In the genomic region with DNA sequence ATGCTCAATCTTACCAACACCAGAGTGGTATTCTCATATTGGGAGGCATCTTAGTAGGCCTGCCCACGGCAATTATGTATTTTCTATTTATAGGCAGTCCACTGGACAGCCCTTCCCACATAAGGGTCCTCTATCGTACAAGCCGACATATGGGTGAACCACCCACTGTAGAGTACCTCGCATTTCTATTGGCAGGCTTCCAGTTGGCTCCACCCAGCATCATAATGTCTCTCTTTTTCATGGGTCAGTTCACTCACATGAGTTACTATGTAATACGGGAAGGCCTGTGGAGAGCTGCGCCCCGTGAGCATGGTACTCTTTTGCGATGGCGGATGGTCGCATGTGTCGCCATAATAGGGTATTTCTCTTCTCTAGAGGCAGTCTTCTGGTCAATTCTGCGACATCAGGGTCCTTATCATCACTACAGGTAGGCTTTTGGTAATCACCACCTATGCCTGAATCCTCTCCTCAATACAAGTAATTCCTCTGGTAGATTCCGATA, we compare ENCODE assay signal across 38 cellular contexts. TPM values are rescaled to one million over a fixed set of nuclear protein-coding genes. Genes with fewer than 3 reads are reported as not detected.
"Had no signal": no experiment of that assay in that cellular context is flagged by ENCODE, and none has a peak within 500 bp of the region (broad histone marks: within the 10 kb centered on the region; RNA-seq: fewer than 3 reads in every experiment).

No MANE protein-coding gene starts in this region.

- ATAC-seq: body of pancreas; heart right ventricle; sciatic nerve; stimulated activated effector memory CD8-positive, alpha-beta T cell treated with anti-CD3 and anti-CD28 coated beads, Interleukin-12 subunit alpha, Interleukin-12 subunit beta, amount 100 ng/mL, for 72 hours had no signal

- H3K36me3 ChIP-seq: adrenal gland, esophagus squamous epithelium, heart right ventricle, neutrophil, upper lobe of left lung, vagina had no signal

- H3K27ac ChIP-seq: adrenal gland, body of pancreas, epithelial cell of prostate, esophagus squamous epithelium, heart right ventricle, neutrophil, skin epidermis, upper lobe of left lung, vagina had no signal

- H3K9me3 ChIP-seq: adrenal gland, body of pancreas, esophagus squamous epithelium, neutrophil, upper lobe of left lung, vagina had no signal

- H3K27me3 ChIP-seq: body of pancreas, esophagus squamous epithelium, neutrophil, upper lobe of left lung, vagina had no signal

- DNase-seq: activated CD4-positive, alpha-beta memory T cell treated with anti-CD3 and anti-CD28 coated beads for 36 hours; activated CD4-positive, alpha-beta T cell treated with anti-CD3 and anti-CD28 coated beads, Interleukin-2, amount 10 ng/mL, durations not matched to agents 24 days and 14 days; activated CD4-positive, CD25-positive, alpha-beta regulatory T cell treated with anti-CD3 and anti-CD28 coated beads, Interleukin-2, amount 50 U/mL, for 72 hours; activated CD8-positive, alpha-beta memory T cell treated with anti-CD3 and anti-CD28 coated beads, Interleukin-2, amount 50 U/mL, for 4 hours; activated effector memory CD4-positive, alpha-beta T cell treated with anti-CD3 and anti-CD28 coated beads, Interleukin-2, amount 50 U/mL, for 16 hours; activated naive CD4-positive, alpha-beta T cell treated with anti-CD3 and anti-CD28 coated beads for 36 hours; activated naive CD8-positive, alpha-beta T cell treated with anti-CD3 and anti-CD28 coated beads for 36 hours; activated T-cell treated with anti-CD3 and anti-CD28 coated beads, Interleukin-2, amount 50 U/mL, for 1 hour; adrenal gland; aorta; body of pancreas; effector CD8-positive, alpha-beta T cell; esophagus squamous epithelium; foreskin melanocyte; heart right ventricle; naive B cell; nephron progenitor cell; stimulated activated CD4-positive, alpha-beta T cell treated with anti-CD3 and anti-CD28 coated beads, Interleukin-4, amount 100 ng/mL, for 24 hours had no signal

- FAIRE-seq: colon, endometrium had no signal

- H3K4me1 ChIP-seq: adrenal gland, body of pancreas, esophagus squamous epithelium, heart right ventricle, upper lobe of left lung, vagina had no signal

- H3K4me3 ChIP-seq: adrenal gland, body of pancreas, esophagus squamous epithelium, heart right ventricle, skin epidermis, upper lobe of left lung, vagina had no signal

RNA-seq across cellular contexts. Expression of a gene that starts 29.4 kb away (rescaled TPM):
- total RNA-seq: activated CD4-positive, alpha-beta memory T cell treated with anti-CD3 and anti-CD28 coated beads for 36 hours; activated CD4-positive, alpha-beta T cell treated with anti-CD3 and anti-CD28 coated beads, Interleukin-2, amount 10 ng/mL, durations not matched to agents 24 days and 14 days; activated CD8-positive, alpha-beta memory T cell treated with anti-CD3 and anti-CD28 coated beads for 36 hours; activated naive CD4-positive, alpha-beta T cell treated with anti-CD3 and anti-CD28 coated beads for 36 hours; activated naive CD8-positive, alpha-beta T cell treated with anti-CD3 and anti-CD28 coated beads for 36 hours; activated T-helper 1 cell treated with anti-CD3 and anti-CD28 coated beads, Interleukin-12 subunit alpha, Interleukin-12 subunit beta, Interleukin-2, Interleukin-4 antibody, amounts not matched to agents 30 ng/mL and 10 ng/mL and 1 ng/mL, durations not matched to agents 14 hours and 24 hours and 36 hours; adrenal gland; aorta; body of pancreas; dermis microvascular lymphatic vessel endothelial cell; esophagus squamous epithelium; glomerular endothelial cell; heart right ventricle; kidney epithelial cell; lower leg skin; mesothelial cell of epicardium; osteocyte; posterior vena cava; sciatic nerve; subcutaneous adipose tissue; upper lobe of left lung; vagina had no signal
- polyA plus RNA-seq: adrenal gland, aorta, heart right ventricle, thymus had no signal
